In the genomic region with DNA sequence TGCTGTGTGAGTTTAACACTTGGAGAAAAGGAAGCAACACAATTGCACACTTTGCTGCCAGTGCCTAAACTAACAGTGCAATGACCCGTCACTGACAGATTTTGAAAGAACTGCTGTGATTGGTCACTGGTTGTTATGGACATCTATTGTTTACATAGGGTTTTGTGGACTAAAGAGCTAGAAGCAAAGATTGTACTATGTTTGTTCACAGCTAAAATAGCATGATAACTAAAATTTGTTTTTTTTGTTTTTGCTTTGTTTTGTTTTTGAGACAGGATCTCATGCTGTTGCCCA, we compare ENCODE assay signal across 22 cellular contexts.
DNase-seq lines count a peak whose midpoint lies in the region; ATAC-seq, FAIRE-seq and TF ChIP-seq lines count a peak whose summit lies in the region.
"Had no signal": no experiment of that assay in that cellular context is flagged by ENCODE, and none has a peak within 500 bp of the region (broad histone marks: within the 10 kb centered on the region; RNA-seq: fewer than 3 reads in every experiment).

No MANE protein-coding gene starts in this region.

- peak overlapping the region; percentile 65 for H3K4me3 Mint-ChIP-seq in type B pancreatic cell
- H3K4me3 Mint-ChIP-seq: activated naive CD8-positive, alpha-beta T cell treated with anti-CD3 and anti-CD28 coated beads, Interleukin-2, amount 50 U/mL, for 24 hours had no signal

- ATAC-seq in HepG2 = no peak
- no peak for ATAC-seq in activated naive CD4-positive, alpha-beta T cell treated with anti-CD3 and anti-CD28 coated beads, Interleukin-2, amount 50 U/mL, for 72 hours
- ATAC-seq: activated naive CD8-positive, alpha-beta T cell treated with anti-CD3 and anti-CD28 coated beads, Interleukin-2, amount 50 U/mL, for 24 hours; gastrocnemius medialis; Panc1 had no signal

- in situ Hi-C loops in HepG2 (cut with HindIII; ENCODE audit: extremely low pct_ligation_motif_present, low pct_unique_long_range_greater_than_20kb) = loop anchor here (10.0 kb wide), 1 partner anchor 64 kb away; no protein-coding TSS in a partner anchor

- DNase-seq in NCI-H748 (lab: John Stamatoyannopoulos, UW; ENCODE audit: unreplicated experiment) (peak; percentile 17), NCI-H748 treated with DMSO at 0.1 percent for 48 hours (lab: John Stamatoyannopoulos, UW) (no peak), HepG2 (ENCODE audit: low spot score) (peak; percentile 15), type B pancreatic cell (ENCODE audit: extremely low spot score, unreplicated experiment) (no peak), GDM1 (lab: John Stamatoyannopoulos, UW) (no peak), ascending aorta (ENCODE audit: low spot score in 2 of 2) (no peak)
- no peak for DNase-seq in activated naive CD4-positive, alpha-beta T cell treated with anti-CD3 and anti-CD28 coated beads, Interleukin-2, amount 50 U/mL, for 72 hours (ENCODE audit: low spot score in 2 of 2)
- DNase-seq: 8988T; activated naive CD8-positive, alpha-beta T cell treated with anti-CD3 and anti-CD28 coated beads, Interleukin-2, amount 50 U/mL, for 24 hours; gastrocnemius medialis; Karpas-422; left ventricle myocardium inferior; NCI-H1417 treated with DMSO at 0.1 percent for 48 hours; posterior cingulate gyrus; stimulated activated CD4-positive, alpha-beta T cell treated with anti-CD3 and anti-CD28 coated beads, Interleukin-4, amount 100 ng/mL, for 1 hour; T1000 had no signal

- no peaks in the 10 kb centered on the region for H3K79me2 ChIP-seq in HepG2 (ENCODE audit: insufficient read depth, low read length)

- H3K9me3 ChIP-seq in HepG2 (ENCODE audit: low read length) (peaks cover 6% of the 10 kb centered on the region; the same call in 1 of the 2 replicates), ascending aorta (no peaks in the 10 kb centered on the region)
- H3K9me3 ChIP-seq: gastrocnemius medialis had no signal

- H3K4me1 Mint-ChIP-seq in type B pancreatic cell (ENCODE audit: unreplicated experiment) = no peaks in the 10 kb centered on the region

- H3K9me3 Mint-ChIP-seq in type B pancreatic cell = peaks cover 6% of the 10 kb centered on the region
- peaks cover 0 to 4% of the 10 kb centered on the region in 2 donors for H3K9me3 Mint-ChIP-seq in activated naive CD4-positive, alpha-beta T cell treated with anti-CD3 and anti-CD28 coated beads, Interleukin-2, amount 50 U/mL, for 72 hours
- H3K9me3 Mint-ChIP-seq: activated T-helper 2 cell treated with anti-CD3 and anti-CD28 coated beads, Interferon-gamma antibody, Interleukin-2, Interleukin-4, amounts not matched to agents 10 μg/mL and 5 μg/mL and 100 μg/mL, durations not matched to agents 14 hours and 24 hours and 36 hours had no signal

- no peaks in the 10 kb centered on the region for H4K20me1 ChIP-seq in HepG2 (ENCODE audit: insufficient read depth, low read length)

- no peak for TF ChIP-seq POLR2A in HepG2 (IDR thresholded peaks at IDR 0.05; ENCODE audit: insufficient read depth in 1 of 2, low read depth in 2 of 2, low read length in 2 of 2)

- TF ChIP-seq RAD21 in HepG2 (CRISPR knock-in tag; IDR thresholded peaks at IDR 0.05) = no peak

- BruUV-seq in HepG2 (replicated peaks; lab: Mats Ljungman, UMichigan) = no TSS peak

- no peak overlapping the region for H3K27ac Mint-ChIP-seq in type B pancreatic cell
- H3K27ac Mint-ChIP-seq in activated naive CD4-positive, alpha-beta T cell treated with anti-CD3 and anti-CD28 coated beads, Interleukin-2, amount 50 U/mL, for 72 hours = no peak overlapping the region
- H3K27ac Mint-ChIP-seq: activated naive CD8-positive, alpha-beta T cell treated with anti-CD3 and anti-CD28 coated beads, Interleukin-2, amount 50 U/mL, for 24 hours; activated T-helper 2 cell treated with anti-CD3 and anti-CD28 coated beads, Interferon-gamma antibody, Interleukin-2, Interleukin-4, amounts not matched to agents 10 μg/mL and 5 μg/mL and 100 μg/mL, durations not matched to agents 14 hours and 24 hours and 36 hours had no signal

- H3K9ac ChIP-seq in HepG2 (ENCODE audit: insufficient read depth, low read depth, low read length) = no peak overlapping the region

- FAIRE-seq in HepG2 (lab: Jason Lieb, UNC) = no peak
- FAIRE-seq: colon, GM12892 had no signal

- POLR2A ChIA-PET in HepG2 (lab: Yijun Ruan, JAX) = no interaction called here

- H2AFZ ChIP-seq in HepG2 (ENCODE audit: low read length) = no peak overlapping the region

- TF ChIP-seq EP300 in HepG2 (IDR thresholded peaks at IDR 0.05; ENCODE audit: low read depth in 2 of 2, low read length in 2 of 2) = no peak
- TF ChIP-seq EP300 in HepG2 (CRISPR knock-in tag; IDR thresholded peaks at IDR 0.05; ENCODE audit: borderline replicate concordance) = no peak

- H3K27ac ChIP-seq in cingulate gyrus (ENCODE audit: low read depth, low read length) (peak overlapping the region; percentile 82), HepG2 (ENCODE audit: extremely low read length, insufficient read depth, low read length) (no peak overlapping the region), ascending aorta (no peak overlapping the region)
- H3K27ac ChIP-seq: epithelial cell of prostate, gastrocnemius medialis, left ventricle myocardium inferior had no signal

- CTCF ChIA-PET in HepG2 (lab: Yijun Ruan, JAX; ENCODE audit: low intra/inter-chr PET ratio, low total read pairs) = no interaction called here

- TF ChIP-seq CTCF in HepG2 (CRISPR knock-in tag; IDR thresholded peaks at IDR 0.05) (no peak), type B pancreatic cell (conservative IDR thresholded peaks at IDR 0.05) (no peak), ascending aorta (IDR thresholded peaks at IDR 0.05) (no peak)

- peaks cover 67% of the 10 kb centered on the region for H3K27me3 Mint-ChIP-seq in type B pancreatic cell

- H3K4me1 ChIP-seq in HepG2 (ENCODE audit: insufficient read depth, low read length) (no peaks in the 10 kb centered on the region), ascending aorta (no peaks in the 10 kb centered on the region)
- H3K4me1 ChIP-seq: gastrocnemius medialis had no signal

- H3K27me3 ChIP-seq in HepG2 (ENCODE audit: control insufficient read depth in 1 of 2, insufficient read depth in 2 of 2, low read length in 2 of 2) = no peaks in the 10 kb centered on the region
- no peaks in the 10 kb centered on the region for H3K27me3 ChIP-seq in ascending aorta

- intact Hi-C loops in HepG2 (cut with micrococcal nuclease; ENCODE audit: unreplicated experiment) = no loop called here
- intact Hi-C loops in ascending aorta (cut with DNase I) = no loop called here

- no peaks in the 10 kb centered on the region for H3K36me3 Mint-ChIP-seq in type B pancreatic cell
- H3K36me3 Mint-ChIP-seq in activated naive CD4-positive, alpha-beta T cell treated with anti-CD3 and anti-CD28 coated beads, Interleukin-2, amount 50 U/mL, for 72 hours = peaks cover 0 to 13% of the 10 kb centered on the region in 2 donors

- H3K4me3 ChIP-seq in HepG2 (replicated peaks in 1 of 3; ENCODE audit: insufficient read depth in 1 of 3, low read depth in 2 of 3, low read length in 3 of 3) = no peak overlapping the region
- H3K4me3 ChIP-seq in ascending aorta = no peak overlapping the region
- H3K4me3 ChIP-seq: gastrocnemius medialis, left ventricle myocardium inferior had no signal

- no peak overlapping the region for H3K4me2 ChIP-seq in HepG2 (ENCODE audit: low read depth, low read length)

- no peaks in the 10 kb centered on the region for H3K36me3 ChIP-seq in HepG2 (replicated peaks in 1 of 2; ENCODE audit: control insufficient read depth in 1 of 2, insufficient read depth in 2 of 2, low read length in 2 of 2)
- H3K36me3 ChIP-seq in ascending aorta = no peaks in the 10 kb centered on the region
- H3K36me3 ChIP-seq: gastrocnemius medialis, left ventricle myocardium inferior had no signal

- 0% methylated on average over 1 of the region's 1 CpG for WGBS in HepG2 (ENCODE audit: low lambda C conversion rate)

TF ChIP-seq in HepG2, 621 proteins besides CTCF, POLR2A, EP300 and RAD21 (continues in another document):
- no peak for TF ChIP-seq KDM3A (CRISPR knock-in tag; IDR thresholded peaks at IDR 0.05; ENCODE audit: low read depth)
- no peak for TF ChIP-seq U2AF1 (optimal IDR thresholded peaks at IDR 0.05; ENCODE audit: low read depth, low read length)
- TF ChIP-seq JARID2 (CRISPR knock-in tag; IDR thresholded peaks at IDR 0.05; ENCODE audit: insufficient replicate concordance) = no peak
- TF ChIP-seq, protein P1, sequence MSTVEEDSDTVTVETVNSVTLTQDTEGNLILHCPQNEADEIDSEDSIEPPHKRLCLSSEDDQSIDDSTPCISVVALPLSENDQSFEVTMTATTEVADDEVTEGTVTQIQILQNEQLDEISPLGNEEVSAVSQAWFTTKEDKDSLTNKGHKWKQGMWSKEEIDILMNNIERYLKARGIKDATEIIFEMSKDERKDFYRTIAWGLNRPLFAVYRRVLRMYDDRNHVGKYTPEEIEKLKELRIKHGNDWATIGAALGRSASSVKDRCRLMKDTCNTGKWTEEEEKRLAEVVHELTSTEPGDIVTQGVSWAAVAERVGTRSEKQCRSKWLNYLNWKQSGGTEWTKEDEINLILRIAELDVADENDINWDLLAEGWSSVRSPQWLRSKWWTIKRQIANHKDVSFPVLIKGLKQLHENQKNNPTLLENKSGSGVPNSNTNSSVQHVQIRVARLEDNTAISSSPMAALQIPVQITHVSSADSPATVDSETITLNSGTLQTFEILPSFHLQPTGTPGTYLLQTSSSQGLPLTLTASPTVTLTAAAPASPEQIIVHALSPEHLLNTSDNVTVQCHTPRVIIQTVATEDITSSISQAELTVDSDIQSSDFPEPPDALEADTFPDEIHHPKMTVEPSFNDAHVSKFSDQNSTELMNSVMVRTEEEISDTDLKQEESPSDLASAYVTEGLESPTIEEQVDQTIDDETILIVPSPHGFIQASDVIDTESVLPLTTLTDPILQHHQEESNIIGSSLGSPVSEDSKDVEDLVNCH (CRISPR knock-in tag; IDR thresholded peaks at IDR 0.05) = no peak
- TF ChIP-seq ZNF782 (CRISPR knock-in tag; IDR thresholded peaks at IDR 0.05; ENCODE audit: borderline replicate concordance) = no peak
- no peak for TF ChIP-seq ZBTB20 (CRISPR knock-in tag; IDR thresholded peaks at IDR 0.05; ENCODE audit: borderline replicate concordance, low read depth)
- TF ChIP-seq RNF2 (conservative IDR thresholded peaks at IDR 0.05; ENCODE audit: low read depth) = no peak
- no peak for TF ChIP-seq NRL (CRISPR knock-in tag; IDR thresholded peaks at IDR 0.05; ENCODE audit: borderline replicate concordance)
- TF ChIP-seq ZNF678 (CRISPR knock-in tag; IDR thresholded peaks at IDR 0.05) = no peak

Comparison
In these comparisons a context has a peak if more than half of its experiments do, and no peak if none do; other contexts are left out.
1. DNase-seq: peak in NCI-H748 (single experiment) and HepG2 (single experiment); none in NCI-H748 treated with DMSO at 0.1 percent for 48 hours (single experiment), type B pancreatic cell (single experiment), GDM1 (single experiment), activated naive CD4-positive, alpha-beta T cell treated with anti-CD3 and anti-CD28 coated beads, Interleukin-2, amount 50 U/mL, for 72 hours (0 of 2) and ascending aorta (0 of 2).